ENCODE assay signal across 8 cellular contexts in the genomic region with DNA sequence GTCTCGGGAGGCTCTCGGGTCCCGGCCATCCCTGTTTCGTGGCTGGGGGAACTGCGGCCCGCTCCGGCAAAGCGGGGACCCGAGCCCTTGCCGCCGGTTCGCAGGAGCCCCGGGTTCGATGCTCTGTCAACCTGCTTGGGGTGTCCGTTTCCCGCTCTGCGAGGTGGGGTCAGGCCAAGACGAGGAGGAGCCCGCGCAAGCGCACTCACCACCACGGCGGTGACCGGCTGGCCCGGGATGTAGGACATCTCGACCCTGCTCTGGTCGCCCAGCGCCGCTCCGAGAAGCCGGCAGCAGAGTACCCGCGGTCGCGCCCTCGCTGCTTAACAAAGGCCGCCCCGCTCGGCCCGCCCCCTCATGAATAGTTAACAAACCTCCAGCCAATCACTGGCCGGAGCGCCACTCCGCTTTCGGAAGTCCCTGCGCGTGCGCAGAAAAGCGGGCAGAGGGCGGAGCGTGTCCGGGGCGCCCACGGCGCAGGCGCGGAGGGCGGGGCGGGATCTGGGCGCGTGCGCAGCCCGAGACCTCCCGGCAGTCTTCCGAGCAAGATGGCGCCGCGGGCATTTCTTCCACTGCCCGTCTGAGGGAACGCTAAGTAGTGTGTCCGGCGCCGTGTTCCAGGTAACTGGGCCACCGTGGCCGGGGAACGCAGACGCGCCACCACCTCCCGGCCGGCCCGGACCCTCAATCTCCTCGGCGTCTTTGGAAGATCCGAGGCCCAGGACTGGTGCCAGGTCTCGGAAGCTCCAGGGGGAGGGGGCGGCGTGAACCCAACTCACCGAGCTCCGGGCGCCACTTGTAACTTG. TPM values are rescaled to one million over a fixed set of nuclear protein-coding genes. Genes with fewer than 3 reads are reported as not detected.
DNase-seq lines count a peak whose midpoint lies in the region; ATAC-seq and TF ChIP-seq lines count a peak whose summit lies in the region.

EMC6 (plus strand) TSS at position 534 of the 806 bp plus-strand sequence. CDS start 335 bp downstream, outside the sequence.
TAX1BP3 (minus strand) TSS at position 300 of the 806 bp plus-strand sequence; CDS start at position 248, 52 bp downstream.

- CTCF ChIA-PET in CD4-positive, alpha-beta memory T cell (lab: Charles Lee; ENCODE audit: partially characterized antibody): no interaction called here

- no peaks in the 10 kb centered on the region for H3K36me3 ChIP-seq in CD4-positive, alpha-beta memory T cell (ENCODE audit: insufficient read depth, low read length)
- peaks cover 16% of the 10 kb centered on the region for H3K36me3 ChIP-seq in lower lobe of right lung

- peak within 1 kb of the TSS; percentile 76 to 83 for H3K4me3 ChIP-seq in CD4-positive, alpha-beta memory T cell (ENCODE audit: low read length in 2 of 2)
- peak within 1 kb of the TSS; percentile 93 for H3K4me3 ChIP-seq in lower lobe of right lung

- H3K27ac Mint-ChIP-seq in CD4-positive, alpha-beta memory T cell: peak within 1 kb of the TSS; percentile 84 to 95 (median 90)

- ATAC-seq in GM19463 (IDR thresholded peaks at IDR 0.05; ENCODE audit: unreplicated experiment) (peak; percentile 93), lower lobe of right lung (peak; percentile 97)

- peak; percentile 97 to 100 (median 99) for DNase-seq in CD4-positive, alpha-beta memory T cell
- DNase-seq in HS-27A (ENCODE audit: low read depth) (peak; percentile 87), NK-92 (lab: John Stamatoyannopoulos, UW; ENCODE audit: unreplicated experiment) (peak; percentile 80), lower lobe of right lung (peak; percentile 99)
- peak; percentile 94 to 99 for DNase-seq in activated CD8-positive, alpha-beta memory T cell treated with anti-CD3 and anti-CD28 coated beads for 1 hour (ENCODE audit: extremely low read depth in 1 of 2, low read depth in 1 of 2)
- DNase-seq in effector CD4-positive, alpha-beta T cell: peak; percentile 99
- DNase-seq in stimulated activated CD4-positive, alpha-beta T cell treated with anti-CD3 and anti-CD28 coated beads, TNF-alpha, amount 100 ng/mL, for 24 hours (ENCODE audit: low read depth in 3 of 3): peak; percentile 97 to 99 (median 97)

- POLR2A ChIA-PET in CD4-positive, alpha-beta memory T cell (lab: Charles Lee; ENCODE audit: partially characterized antibody): interaction anchor here (0.7 to 1.3 kb wide), 5 partner anchors 9 to 257 kb away, joined by 3 to 4 read pairs (median 3); partner anchors contain the start of genes CTNS, P2RX5 and SHPK

- TF ChIP-seq CTCF in lower lobe of right lung (IDR thresholded peaks at IDR 0.05): no peak

- H3K4me1 Mint-ChIP-seq in CD4-positive, alpha-beta memory T cell: peaks cover 18 to 30% (median 19%) of the 10 kb centered on the region in 4 donors

- peaks cover 0 to 9% of the 10 kb centered on the region in 2 donors for H3K36me3 Mint-ChIP-seq in CD4-positive, alpha-beta memory T cell

- peaks cover 23% of the 10 kb centered on the region for H3K4me1 ChIP-seq in CD4-positive, alpha-beta memory T cell (ENCODE audit: insufficient read depth, low read length)
- H3K4me1 ChIP-seq in lower lobe of right lung: peaks cover 36% of the 10 kb centered on the region

- peak within 1 kb of the TSS; percentile 88 to 96 (median 92) for H3K4me3 Mint-ChIP-seq in CD4-positive, alpha-beta memory T cell

- H3K9me3 Mint-ChIP-seq in CD4-positive, alpha-beta memory T cell: no peaks in the 10 kb centered on the region

- no peaks in the 10 kb centered on the region for H3K9me3 ChIP-seq in CD4-positive, alpha-beta memory T cell (ENCODE audit: control insufficient read depth in 1 of 2, low read length in 2 of 2)
- H3K9me3 ChIP-seq in lower lobe of right lung: no peaks in the 10 kb centered on the region

- no peaks in the 10 kb centered on the region for H3K27me3 ChIP-seq in CD4-positive, alpha-beta memory T cell (ENCODE audit: insufficient read depth, low read length)
- no peaks in the 10 kb centered on the region for H3K27me3 ChIP-seq in lower lobe of right lung (ENCODE audit: low read depth)

- peak within 1 kb of the TSS; percentile 80 for H3K27ac ChIP-seq in CD4-positive, alpha-beta memory T cell (ENCODE audit: low read depth, low read length)
- peak within 1 kb of the TSS; percentile 96 for H3K27ac ChIP-seq in lower lobe of right lung

- intact Hi-C loops in CD4-positive, alpha-beta memory T cell (cut with micrococcal nuclease): loop anchor here (1.0 to 5.0 kb wide), 4 partner anchors 32 to 621 kb away; partner anchors contain the start of genes CTNS, NCBP3 and SHPK
- intact Hi-C loops in lower lobe of right lung (cut with DNase I): no loop called here

- no peaks in the 10 kb centered on the region for H3K27me3 Mint-ChIP-seq in CD4-positive, alpha-beta memory T cell

RNA-seq across cellular contexts. Expression of gene EMC6, which starts in this region (rescaled TPM):
- total RNA-seq in CD4-positive, alpha-beta memory T cell: 10 to 100 TPM; 27.8 to 29.4 TPM
- polyA plus RNA-seq in CD4-positive, alpha-beta memory T cell: 100 to 1,000 TPM in 1 of 2 donors, 10 to 100 TPM in 1; 75.7 to 104 TPM
- total RNA-seq in lower lobe of right lung: 32.9 TPM

RNA-seq across cellular contexts. Expression of gene TAX1BP3, which starts in this region (rescaled TPM):
- 10 to 100 TPM; 12.7 to 13.2 TPM for total RNA-seq in CD4-positive, alpha-beta memory T cell
- 10 to 100 TPM; 28.2 to 32.3 TPM for polyA plus RNA-seq in CD4-positive, alpha-beta memory T cell
- 82.8 TPM for total RNA-seq in lower lobe of right lung

Comparison
In these comparisons a context has a peak if more than half of its experiments do, and no peak if none do; other contexts are left out.
1. Peak in every context shown above with its lines: DNase-seq, ATAC-seq, H3K4me3 ChIP-seq and H3K27ac ChIP-seq.